Comparison of ENCODE assay signal across 1 cellular context in the genomic region with DNA sequence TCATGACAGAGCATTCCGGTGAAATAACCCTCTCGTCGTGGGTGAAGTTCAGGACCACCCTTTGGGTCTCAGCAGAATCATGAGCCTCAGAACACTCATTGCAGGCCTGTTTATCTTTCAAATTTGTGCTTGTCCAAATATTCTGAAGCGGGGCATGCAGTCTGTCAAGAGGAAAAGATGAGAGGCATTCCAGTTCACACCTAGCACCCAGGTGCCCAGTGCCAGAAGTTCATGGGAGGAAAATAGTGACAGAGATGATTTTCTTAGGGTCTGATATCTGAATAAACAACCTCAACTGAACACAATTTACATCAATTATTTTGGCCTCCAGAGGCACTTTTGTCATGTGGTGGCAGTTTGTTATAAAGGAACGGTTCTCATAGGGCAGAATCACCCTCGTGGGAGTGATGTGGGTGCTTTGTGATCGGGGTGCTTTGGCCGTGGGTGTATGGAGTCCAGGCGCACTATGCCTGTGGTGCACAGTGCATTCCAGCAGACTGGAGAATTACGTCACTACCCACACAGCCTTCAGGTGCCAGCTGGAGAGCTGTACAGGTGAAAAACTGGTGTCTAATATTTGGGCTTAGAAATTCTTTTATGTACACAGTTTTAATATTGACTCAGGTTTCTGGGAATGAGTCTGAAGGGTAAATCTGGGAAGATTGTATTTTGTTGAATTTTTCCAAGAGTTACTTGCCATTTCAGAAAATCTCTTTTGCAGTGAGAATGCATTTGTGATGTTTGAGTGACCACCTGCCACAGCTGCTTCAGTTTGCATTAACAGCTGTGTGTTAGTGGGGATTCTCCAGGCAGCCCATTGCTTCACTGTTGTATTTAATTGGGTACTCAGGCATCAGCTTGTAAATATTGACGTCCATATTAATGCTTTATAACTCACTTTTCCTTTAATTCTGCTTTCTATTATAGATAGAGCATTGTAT.
TF ChIP-seq lines count a peak whose summit lies in the region.

No MANE protein-coding gene starts in this region.

TF ChIP-seq in HepG2, 621 proteins besides CTCF, POLR2A, EP300 and RAD21 (continued from another document):
- TF ChIP-seq, protein P1, sequence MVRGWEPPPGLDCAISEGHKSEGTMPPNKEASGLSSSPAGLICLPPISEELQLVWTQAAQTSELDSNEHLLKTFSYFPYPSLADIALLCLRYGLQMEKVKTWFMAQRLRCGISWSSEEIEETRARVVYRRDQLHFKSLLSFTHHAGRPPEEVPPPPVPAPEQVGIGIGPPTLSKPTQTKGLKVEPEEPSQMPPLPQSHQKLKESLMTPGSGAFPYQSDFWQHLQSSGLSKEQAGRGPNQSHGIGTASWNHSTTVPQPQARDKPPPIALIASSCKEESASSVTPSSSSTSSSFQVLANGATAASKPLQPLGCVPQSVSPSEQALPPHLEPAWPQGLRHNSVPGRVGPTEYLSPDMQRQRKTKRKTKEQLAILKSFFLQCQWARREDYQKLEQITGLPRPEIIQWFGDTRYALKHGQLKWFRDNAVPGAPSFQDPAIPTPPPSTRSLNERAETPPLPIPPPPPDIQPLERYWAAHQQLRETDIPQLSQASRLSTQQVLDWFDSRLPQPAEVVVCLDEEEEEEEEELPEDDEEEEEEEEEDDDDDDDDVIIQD (CRISPR knock-in tag; IDR thresholded peaks at IDR 0.05; ENCODE audit: low read depth), result no peak
- TF ChIP-seq ATRX (CRISPR knock-in tag; IDR thresholded peaks at IDR 0.05; ENCODE audit: borderline replicate concordance) (no peak), SALL1 (CRISPR knock-in tag; IDR thresholded peaks at IDR 0.05) (peak; percentile 30; the same call in 1 of the 2 replicates), TBX2 (CRISPR knock-in tag; IDR thresholded peaks at IDR 0.05; ENCODE audit: borderline replicate concordance) (0 out of 2 replicates have a peak, but pooled peaks have one; percentile 38), ZFP1 (CRISPR knock-in tag; IDR thresholded peaks at IDR 0.05) (no peak), MIER2 (CRISPR knock-in tag; IDR thresholded peaks at IDR 0.05) (no peak), ZKSCAN8 (CRISPR knock-in tag; IDR thresholded peaks at IDR 0.05; ENCODE audit: borderline replicate concordance) (peak; percentile 51; the same call in 1 of the 2 replicates), ZNF605 (CRISPR knock-in tag; IDR thresholded peaks at IDR 0.05) (no peak), SOX13 (IDR thresholded peaks at IDR 0.05) (no peak), SOX13 (CRISPR knock-in tag; conservative IDR thresholded peaks at IDR 0.05 in 1 of 2, IDR thresholded peaks at IDR 0.05 in 1 of 2) (peak in 1 of 2 experiments; percentile 25; a peak in 1 of 4 replicates), ARHGAP35 (CRISPR knock-in tag; IDR thresholded peaks at IDR 0.05; ENCODE audit: borderline replicate concordance) (no peak), TOPORS (CRISPR knock-in tag; IDR thresholded peaks at IDR 0.05) (no peak), NFRKB (IDR thresholded peaks at IDR 0.05) (no peak), FOXM1 (CRISPR knock-in tag; IDR thresholded peaks at IDR 0.05) (no peak), THAP11 (CRISPR knock-in tag; IDR thresholded peaks at IDR 0.05) (no peak), CBX5 (CRISPR knock-in tag; IDR thresholded peaks at IDR 0.05; ENCODE audit: borderline replicate concordance) (peak; percentile 26; the same call in 1 of the 2 replicates), HNRNPLL (IDR thresholded peaks at IDR 0.05; ENCODE audit: low read depth, low read length, poor library complexity, severe bottlenecking) (no peak), ZNF484 (CRISPR knock-in tag; IDR thresholded peaks at IDR 0.05; ENCODE audit: borderline replicate concordance, low read depth) (no peak), ZNF468 (CRISPR knock-in tag; IDR thresholded peaks at IDR 0.05) (no peak), ARNT2 (CRISPR knock-in tag; IDR thresholded peaks at IDR 0.05; ENCODE audit: low read depth) (no peak), FOSL2 (CRISPR knock-in tag; IDR thresholded peaks at IDR 0.05) (peak; percentile 25; the same call in 1 of the 2 replicates), AGO2 (optimal IDR thresholded peaks at IDR 0.05; ENCODE audit: low read depth, low read length) (peak; percentile 37), CREM (IDR thresholded peaks at IDR 0.05) (peak; percentile 27; the same call in 1 of the 2 replicates), CREM (CRISPR knock-in tag; IDR thresholded peaks at IDR 0.05) (no peak), HNF4A (CRISPR knock-in tag; IDR thresholded peaks at IDR 0.05) (0 out of 2 replicates have a peak, but pooled peaks have one; percentile 41), RBM22 (optimal IDR thresholded peaks at IDR 0.05; ENCODE audit: low read length) (peak; percentile 61), ZKSCAN1 (IDR thresholded peaks at IDR 0.05; ENCODE audit: low read length) (no peak), MTA3 (CRISPR knock-in tag; IDR thresholded peaks at IDR 0.05) (no peak), JUND (CRISPR knock-in tag; IDR thresholded peaks at IDR 0.05) (0 out of 2 replicates have a peak, but pooled peaks have one; percentile 10)
- TF ChIP-seq, protein P2, sequence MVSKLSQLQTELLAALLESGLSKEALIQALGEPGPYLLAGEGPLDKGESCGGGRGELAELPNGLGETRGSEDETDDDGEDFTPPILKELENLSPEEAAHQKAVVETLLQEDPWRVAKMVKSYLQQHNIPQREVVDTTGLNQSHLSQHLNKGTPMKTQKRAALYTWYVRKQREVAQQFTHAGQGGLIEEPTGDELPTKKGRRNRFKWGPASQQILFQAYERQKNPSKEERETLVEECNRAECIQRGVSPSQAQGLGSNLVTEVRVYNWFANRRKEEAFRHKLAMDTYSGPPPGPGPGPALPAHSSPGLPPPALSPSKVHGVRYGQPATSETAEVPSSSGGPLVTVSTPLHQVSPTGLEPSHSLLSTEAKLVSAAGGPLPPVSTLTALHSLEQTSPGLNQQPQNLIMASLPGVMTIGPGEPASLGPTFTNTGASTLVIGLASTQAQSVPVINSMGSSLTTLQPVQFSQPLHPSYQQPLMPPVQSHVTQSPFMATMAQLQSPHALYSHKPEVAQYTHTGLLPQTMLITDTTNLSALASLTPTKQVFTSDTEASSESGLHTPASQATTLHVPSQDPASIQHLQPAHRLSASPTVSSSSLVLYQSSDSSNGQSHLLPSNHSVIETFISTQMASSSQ (IDR thresholded peaks at IDR 0.05; ENCODE audit: low read depth), result no peak
- TF ChIP-seq, protein P2 (CRISPR knock-in tag; IDR thresholded peaks at IDR 0.05; ENCODE audit: borderline replicate concordance), result peak; percentile 26; the same call in 1 of the 2 replicates
- TF ChIP-seq, protein P3, sequence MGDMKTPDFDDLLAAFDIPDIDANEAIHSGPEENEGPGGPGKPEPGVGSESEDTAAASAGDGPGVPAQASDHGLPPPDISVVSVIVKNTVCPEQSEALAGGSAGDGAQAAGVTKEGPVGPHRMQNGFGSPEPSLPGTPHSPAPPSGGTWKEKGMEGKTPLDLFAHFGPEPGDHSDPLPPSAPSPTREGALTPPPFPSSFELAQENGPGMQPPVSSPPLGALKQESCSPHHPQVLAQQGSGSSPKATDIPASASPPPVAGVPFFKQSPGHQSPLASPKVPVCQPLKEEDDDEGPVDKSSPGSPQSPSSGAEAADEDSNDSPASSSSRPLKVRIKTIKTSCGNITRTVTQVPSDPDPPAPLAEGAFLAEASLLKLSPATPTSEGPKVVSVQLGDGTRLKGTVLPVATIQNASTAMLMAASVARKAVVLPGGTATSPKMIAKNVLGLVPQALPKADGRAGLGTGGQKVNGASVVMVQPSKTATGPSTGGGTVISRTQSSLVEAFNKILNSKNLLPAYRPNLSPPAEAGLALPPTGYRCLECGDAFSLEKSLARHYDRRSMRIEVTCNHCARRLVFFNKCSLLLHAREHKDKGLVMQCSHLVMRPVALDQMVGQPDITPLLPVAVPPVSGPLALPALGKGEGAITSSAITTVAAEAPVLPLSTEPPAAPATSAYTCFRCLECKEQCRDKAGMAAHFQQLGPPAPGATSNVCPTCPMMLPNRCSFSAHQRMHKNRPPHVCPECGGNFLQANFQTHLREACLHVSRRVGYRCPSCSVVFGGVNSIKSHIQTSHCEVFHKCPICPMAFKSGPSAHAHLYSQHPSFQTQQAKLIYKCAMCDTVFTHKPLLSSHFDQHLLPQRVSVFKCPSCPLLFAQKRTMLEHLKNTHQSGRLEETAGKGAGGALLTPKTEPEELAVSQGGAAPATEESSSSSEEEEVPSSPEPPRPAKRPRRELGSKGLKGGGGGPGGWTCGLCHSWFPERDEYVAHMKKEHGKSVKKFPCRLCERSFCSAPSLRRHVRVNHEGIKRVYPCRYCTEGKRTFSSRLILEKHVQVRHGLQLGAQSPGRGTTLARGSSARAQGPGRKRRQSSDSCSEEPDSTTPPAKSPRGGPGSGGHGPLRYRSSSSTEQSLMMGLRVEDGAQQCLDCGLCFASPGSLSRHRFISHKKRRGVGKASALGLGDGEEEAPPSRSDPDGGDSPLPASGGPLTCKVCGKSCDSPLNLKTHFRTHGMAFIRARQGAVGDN (CRISPR knock-in tag; IDR thresholded peaks at IDR 0.05), result peak; percentile 14; the same call in 1 of the 2 replicates
